19 cellular contexts compared by ENCODE assay signal in the genomic region with DNA sequence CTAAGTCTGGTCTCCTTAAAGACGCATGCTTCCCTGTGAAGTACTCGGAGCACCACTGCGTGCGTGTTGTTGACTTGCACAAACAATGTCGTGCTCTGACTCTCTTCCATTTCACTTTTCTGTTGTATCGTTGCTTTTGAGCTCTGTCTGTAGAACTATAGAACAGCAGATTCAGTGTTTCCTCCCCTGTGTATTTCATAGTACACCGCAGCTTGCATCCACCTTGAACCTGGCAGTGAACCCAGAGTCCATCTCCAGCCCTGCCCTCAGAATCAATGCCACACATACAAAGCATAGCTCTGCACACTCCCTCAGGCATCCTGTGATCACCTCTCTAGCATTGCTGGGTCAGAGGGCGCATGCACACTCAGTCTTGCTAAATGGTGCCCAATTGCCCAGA. TPM values are rescaled to one million over a fixed set of nuclear protein-coding genes. Genes with fewer than 3 reads are reported as not detected.
"Had no signal": no experiment of that assay in that cellular context is flagged by ENCODE, and none has a peak within 500 bp of the region (broad histone marks: within the 10 kb centered on the region; RNA-seq: fewer than 3 reads in every experiment).

No MANE protein-coding gene starts in this region.

- DNase-seq: dermis blood vessel endothelial cell; effector CD4-positive, alpha-beta T cell; gastrocnemius medialis; heart right ventricle; left cardiac atrium; left ventricle myocardium inferior; lower lobe of right lung; midbrain; nucleus accumbens; psoas muscle; retina; small intestine; stimulated activated CD4-positive, alpha-beta T cell treated with anti-CD3 and anti-CD28 coated beads, Interleukin-12 subunit alpha, Interleukin-12 subunit beta, amount 100 ng/mL, for 4 hours; stimulated activated naive CD4-positive, alpha-beta T cell treated with Interleukin-2 at 50 U/mL for 16 hours; thyroid gland; upper lobe of right lung had no signal

- ATAC-seq: gastrocnemius medialis; heart right ventricle; left cardiac atrium; lower lobe of right lung; natural killer cell treated with Interleukin-12 subunit alpha and Interleukin-12 subunit beta and Interleukin-15 and Interleukin-18, amount 100 ng/mL, for 72 hours; psoas muscle; upper lobe of right lung had no signal

- FAIRE-seq: colon, keratinocyte, small intestine had no signal

RNA-seq across cellular contexts. Expression of a gene that starts 37.2 kb away (rescaled TPM):
- total RNA-seq: natural killer cell treated with Interleukin-12 subunit alpha and Interleukin-12 subunit beta and Interleukin-15 and Interleukin-18, amount 100 ng/mL, for 72 hours had no signal
